ENCODE assay signal across 18 cellular contexts in genomic region chr13:53159439-53159838, GRCh38.
"Had no signal": no experiment of that assay in that cellular context is flagged by ENCODE, and none has a peak within 500 bp of the region (broad histone marks: within the 10 kb centered on the region; RNA-seq: fewer than 3 reads in every experiment).

No MANE protein-coding gene starts in this region.

- H3K4me1 ChIP-seq: body of pancreas, lower lobe of right lung had no signal

- H2AFZ ChIP-seq: hepatocyte had no signal

- ATAC-seq: activated CD4-positive, CD25-positive, alpha-beta regulatory T cell treated with anti-CD3 and anti-CD28 coated beads, Interleukin-2, amount 50 U/mL, for 24 hours; activated CD8-positive, alpha-beta T cell treated with anti-CD3 and anti-CD28 coated beads, Interleukin-2, amount 10 ng/mL, durations not matched to agents 7 days and 5 days; activated T-cell treated with anti-CD3 and anti-CD28 coated beads, Interleukin-2, amount 50 U/mL, for 4 hours; body of pancreas; effector memory CD8-positive, alpha-beta T cell; left colon; lower lobe of right lung; natural killer cell treated with Interleukin-12 subunit alpha and Interleukin-12 subunit beta and Interleukin-15 and Interleukin-18, amount 100 ng/mL, for 72 hours had no signal

- H3K27ac ChIP-seq: body of pancreas, hepatocyte, lower lobe of right lung had no signal

- H3K4me3 ChIP-seq: body of pancreas, hepatocyte, lower lobe of right lung had no signal

- DNase-seq: activated CD4-positive, alpha-beta T cell treated with anti-CD3 and anti-CD28 coated beads, Interleukin-2, amount 10 ng/mL, durations not matched to agents 7 days and 5 days; activated CD8-positive, alpha-beta T cell treated with anti-CD3 and anti-CD28 coated beads, Interleukin-2, amount 10 ng/mL, durations not matched to agents 7 days and 5 days; activated naive CD4-positive, alpha-beta T cell treated with anti-CD3 and anti-CD28 coated beads for 36 hours; activated T-cell treated with anti-CD3 and anti-CD28 coated beads, Interleukin-2, amount 50 U/mL, for 4 hours; body of pancreas; caudate nucleus; effector memory CD8-positive, alpha-beta T cell; islet precursor cell; left colon; lower lobe of right lung; occipital lobe; posterior cingulate gyrus; stimulated activated CD8-positive, alpha-beta memory T cell treated with anti-CD3 and anti-CD28 coated beads, Interleukin-4, amount 100 ng/mL, for 48 hours; stimulated activated naive CD4-positive, alpha-beta T cell; T1000 had no signal

- H3K9me3 ChIP-seq: body of pancreas, lower lobe of right lung had no signal

- H3K4me2 ChIP-seq: hepatocyte had no signal

- H3K36me3 ChIP-seq: lower lobe of right lung had no signal

- H3K27me3 ChIP-seq: body of pancreas, hepatocyte had no signal

- H3K79me2 ChIP-seq: hepatocyte had no signal
